15 cellular contexts compared by ENCODE assay signal in genomic region chr16:86134802-86135461, GRCh38.
A peak's percentile ranks its signal among the peaks of the same experiment; 100 is the strongest.
DNase-seq lines count a peak whose midpoint lies in the region; ATAC-seq and TF ChIP-seq lines count a peak whose summit lies in the region.
"Had no signal": no experiment of that assay in that cellular context is flagged by ENCODE, and none has a peak within 500 bp of the region (broad histone marks: within the 10 kb centered on the region; RNA-seq: fewer than 3 reads in every experiment).

No MANE protein-coding gene starts in this region.

- H3K27me3 Mint-ChIP-seq in H9 (ENCODE audit: low read depth) = peaks cover 50% of the 10 kb centered on the region
- peaks cover 3 to 13% of the 10 kb centered on the region in 2 donors for H3K27me3 Mint-ChIP-seq in T-cell

- H3K56ac ChIP-seq in H9 (ENCODE audit: insufficient read length, low read depth, low read length) = no peak overlapping the region

- H3K79me2 ChIP-seq in H9 (ENCODE audit: insufficient read depth, low read length) = no peaks in the 10 kb centered on the region

- H3K27ac ChIP-seq in H9 (ENCODE audit: insufficient read length, low read depth, low read length) = no peak overlapping the region

- peak; percentile 4 for ATAC-seq in stimulated activated effector memory CD8-positive, alpha-beta T cell treated with anti-CD3 and anti-CD28 coated beads, Interleukin-12 subunit alpha, Interleukin-12 subunit beta, amount 100 ng/mL, for 72 hours
- no peak for ATAC-seq in GM21723 (IDR thresholded peaks at IDR 0.05; ENCODE audit: unreplicated experiment)
- no peak for ATAC-seq in T-cell (replicated peaks in 1 of 4)
- ATAC-seq: GM23338 had no signal

- H3K27me3 ChIP-seq in H9 (ENCODE audit: insufficient read depth, low read length) = no peaks in the 10 kb centered on the region

- H2AFZ ChIP-seq in H9 (ENCODE audit: low read length) = no peak overlapping the region
- H2AFZ ChIP-seq: GM23338 had no signal

- H2BK15ac ChIP-seq in H9 (ENCODE audit: low read depth, low read length) = no peak overlapping the region

- H2BK20ac ChIP-seq in H9 (ENCODE audit: low read depth, low read length, poor library complexity, severe bottlenecking) = no peak overlapping the region

- no peak overlapping the region for H4K8ac ChIP-seq in H9 (replicated peaks; ENCODE audit: insufficient read length, low read depth, low read length)

- H3K27ac Mint-ChIP-seq in H9 (peak overlapping the region in 1 of 3 experiments; percentile 23; a peak in 1 of 7 replicates), T-cell (no peak overlapping the region)
- no peak overlapping the region for H3K27ac Mint-ChIP-seq in stimulated activated effector memory CD8-positive, alpha-beta T cell treated with anti-CD3 and anti-CD28 coated beads, Interleukin-12 subunit alpha, Interleukin-12 subunit beta, amount 100 ng/mL, for 72 hours
- H3K27ac Mint-ChIP-seq: B cell, GM23338 had no signal

- peak overlapping the region; percentile 3; the same call in 1 of the 2 replicates for H3K14ac ChIP-seq in H9 (ENCODE audit: insufficient read depth, low read length)

- H3K9me3 ChIP-seq in H9 (ENCODE audit: control insufficient read depth, low read depth, low read length) = no peaks in the 10 kb centered on the region

- POLR2A ChIA-PET in T-cell (lab: Charles Lee) = no interaction called here

- H2BK12ac ChIP-seq in H9 (ENCODE audit: insufficient read length, low read depth, low read length) = no peak overlapping the region

- H3K36me3 Mint-ChIP-seq in H9 (ENCODE audit: insufficient read depth in 1 of 3, low read depth in 3 of 3) (no peaks in the 10 kb centered on the region; a peak in 1 of 7 replicates), T-cell (no peaks in the 10 kb centered on the region)
- no peaks in the 10 kb centered on the region for H3K36me3 Mint-ChIP-seq in stimulated activated effector memory CD8-positive, alpha-beta T cell treated with anti-CD3 and anti-CD28 coated beads, Interleukin-12 subunit alpha, Interleukin-12 subunit beta, amount 100 ng/mL, for 72 hours
- H3K36me3 Mint-ChIP-seq: CD4-positive, alpha-beta memory T cell had no signal

- no peak overlapping the region for H4K91ac ChIP-seq in H9 (ENCODE audit: insufficient read length, low read depth, low read length)

- H3K4me3 Mint-ChIP-seq in H9 (no peak overlapping the region), T-cell (no peak overlapping the region)
- H3K4me3 Mint-ChIP-seq in stimulated activated effector memory CD8-positive, alpha-beta T cell treated with anti-CD3 and anti-CD28 coated beads, Interleukin-12 subunit alpha, Interleukin-12 subunit beta, amount 100 ng/mL, for 72 hours = no peak overlapping the region
- H3K4me3 Mint-ChIP-seq: B cell; CD4-positive, alpha-beta memory T cell; GM23338 had no signal

- H3K4ac ChIP-seq in H9 (ENCODE audit: low read depth, low read length) = no peak overlapping the region

- H3K4me1 Mint-ChIP-seq in H9 = no peaks in the 10 kb centered on the region
- no peaks in the 10 kb centered on the region for H3K4me1 Mint-ChIP-seq in stimulated activated effector memory CD8-positive, alpha-beta T cell treated with anti-CD3 and anti-CD28 coated beads, Interleukin-12 subunit alpha, Interleukin-12 subunit beta, amount 100 ng/mL, for 72 hours
- H3K4me1 Mint-ChIP-seq in T-cell = no peaks in the 10 kb centered on the region
- H3K4me1 Mint-ChIP-seq: B cell; CD4-positive, alpha-beta memory T cell; GM23338 had no signal

- no peaks in the 10 kb centered on the region for H3K79me1 ChIP-seq in H9 (ENCODE audit: insufficient read depth, low read depth, low read length, poor library complexity, severe bottlenecking)

- no peak overlapping the region for H3K18ac ChIP-seq in H9 (ENCODE audit: insufficient read length, low read depth, low read length)

- WGBS in H9 (ENCODE audit: extremely low coverage, insufficient read length, low lambda C conversion rate) = no CpG with 5 or more reads among the region's 12 CpGs

- H3K23me2 ChIP-seq in H9 (ENCODE audit: insufficient read length, low read depth, low read length, poor library complexity, severe bottlenecking) = no peaks in the 10 kb centered on the region

- H2BK5ac ChIP-seq in H9 (ENCODE audit: insufficient read length, low read length) = no peak overlapping the region

- no peak overlapping the region for H3T11ph ChIP-seq in H9 (ENCODE audit: low read length)

- no peak overlapping the region for H3K4me2 ChIP-seq in H9 (ENCODE audit: insufficient read depth, insufficient read length, low read length)
- H3K4me2 ChIP-seq: GM23338 had no signal

- no peaks in the 10 kb centered on the region for H3K4me1 ChIP-seq in H9 (ENCODE audit: insufficient read depth, low read length)

- H3K9ac ChIP-seq in H9 (ENCODE audit: extremely low read depth, insufficient read length, low read length) = no peak overlapping the region

- H3K9me3 Mint-ChIP-seq in H9 (no peaks in the 10 kb centered on the region), T-cell (no peaks in the 10 kb centered on the region)
- no peaks in the 10 kb centered on the region for H3K9me3 Mint-ChIP-seq in stimulated activated effector memory CD8-positive, alpha-beta T cell treated with anti-CD3 and anti-CD28 coated beads, Interleukin-12 subunit alpha, Interleukin-12 subunit beta, amount 100 ng/mL, for 72 hours
- H3K9me3 Mint-ChIP-seq: GM23338 had no signal

- no peak overlapping the region for H3K23ac ChIP-seq in H9 (ENCODE audit: insufficient read length, low read depth, low read length)

- H4K20me1 ChIP-seq in H9 (ENCODE audit: control insufficient read depth, insufficient read depth, insufficient read length) = no peaks in the 10 kb centered on the region

- no peak for TF ChIP-seq CTCF in H9 (conservative IDR thresholded peaks at IDR 0.05)

- no peak overlapping the region for H2BK120ac ChIP-seq in H9 (ENCODE audit: low read depth, low read length, poor library complexity, severe bottlenecking)

- H2AK5ac ChIP-seq in H9 (ENCODE audit: insufficient read length, low read length) = no peak overlapping the region

- DNase-seq in H9 = no peak
- DNase-seq in amniotic epithelial cell (ENCODE audit: low read depth) = peak; percentile 98
- DNase-seq in hepatic stellate cell (ENCODE audit: low spot score) = peak; percentile 29
- no peak for DNase-seq in stimulated activated effector memory CD8-positive, alpha-beta T cell treated with anti-CD3 and anti-CD28 coated beads, Interleukin-12 subunit alpha, Interleukin-12 subunit beta, amount 100 ng/mL, for 72 hours (ENCODE audit: low spot score in 2 of 2)
- no peak for DNase-seq in T-cell
- no peak for DNase-seq in globus pallidus (ENCODE audit: low spot score)
- DNase-seq: Calu3; CD4-positive, alpha-beta memory T cell; DMS79; NCI-H187 treated with DMSO at 0.1 percent for 48 hours; NCI-H446 treated with DMSO at 0.1 percent for 48 hours; RPMI8226 had no signal

- no peak overlapping the region for H4K5ac ChIP-seq in H9 (ENCODE audit: insufficient read length, low read depth, low read length)

- CTCF ChIA-PET in T-cell (lab: Charles Lee) = no interaction called here

Comparison
In these comparisons a context has a peak if more than half of its experiments do, and no peak if none do; other contexts are left out.
1. DNase-seq: peak in amniotic epithelial cell (single experiment) and hepatic stellate cell (single experiment); none in H9 (single experiment), stimulated activated effector memory CD8-positive, alpha-beta T cell treated with anti-CD3 and anti-CD28 coated beads, Interleukin-12 subunit alpha, Interleukin-12 subunit beta, amount 100 ng/mL, for 72 hours (0 of 2), T-cell (0 of 34) and globus pallidus (single experiment).